ENCODE assay signal across 23 cellular contexts in genomic region chr15:69628256-69629093, GRCh38.
DNase-seq lines count a peak whose midpoint lies in the region; ATAC-seq and TF ChIP-seq lines count a peak whose summit lies in the region.
"Had no signal": no experiment of that assay in that cellular context is flagged by ENCODE, and none has a peak within 500 bp of the region (broad histone marks: within the 10 kb centered on the region; RNA-seq: fewer than 3 reads in every experiment).

No MANE protein-coding gene starts in this region.

- no peak overlapping the region for H3K9ac ChIP-seq in colonic mucosa (ENCODE audit: low read depth in 2 of 2, low read length in 2 of 2)

- ATAC-seq in sciatic nerve = no peak
- ATAC-seq: heart left ventricle; left cardiac atrium; naive thymus-derived CD8-positive, alpha-beta T cell had no signal

- intact Hi-C loops in colonic mucosa (cut with DNase I) = no loop called here
- intact Hi-C loops in sciatic nerve (cut with DNase I) = no loop called here

- TF ChIP-seq CTCF in colonic mucosa (IDR thresholded peaks at IDR 0.05) = no peak

- no peaks in the 10 kb centered on the region for H3K36me3 ChIP-seq in colonic mucosa
- H3K36me3 ChIP-seq: heart left ventricle, right atrium auricular region, thoracic aorta had no signal

- in situ Hi-C loops in KBM-7 (cut with MboI; ENCODE audit: low pct_unique_long_range_greater_than_20kb, low sequenced_read_pairs) = no loop called here

- DNase-seq in COLO668 (lab: John Stamatoyannopoulos, UW; ENCODE audit: unreplicated experiment) (peak; percentile 20), NCI-H1105 (lab: John Stamatoyannopoulos, UW) (peak; percentile 34), colonic mucosa (peak; percentile 40), occipital lobe (lab: John Stamatoyannopoulos, UW) (peak; percentile 49), COR-L47 (lab: John Stamatoyannopoulos, UW) (no peak), C1 segment of cervical spinal cord (lab: John Stamatoyannopoulos, UW) (no peak), KBM-7 (no peak), sciatic nerve (ENCODE audit: low spot score) (no peak)
- DNase-seq: activated CD4-positive, alpha-beta T cell treated with anti-CD3 and anti-CD28 coated beads for 1 hour; activated T-cell treated with anti-CD3 and anti-CD28 coated beads, Interleukin-2, amount 50 U/mL, for 4 hours; CD4-positive, alpha-beta T cell; cerebellar nuclear complex; DND-41; GOT3; heart left ventricle; left cardiac atrium; naive thymus-derived CD8-positive, alpha-beta T cell; NCI-H1930; NCI-H69; stimulated activated CD4-positive, alpha-beta T cell treated with anti-CD3 and anti-CD28 coated beads, Interleukin-4, amount 100 ng/mL, for 4 hours; stimulated activated naive CD4-positive, alpha-beta T cell treated with Interleukin-2 at 50 U/mL for 16 hours had no signal

- no peaks in the 10 kb centered on the region for H3K9me3 ChIP-seq in colonic mucosa
- H3K9me3 ChIP-seq: heart left ventricle, right atrium auricular region, thoracic aorta had no signal

- H3K27ac ChIP-seq in colonic mucosa = no peak overlapping the region
- H3K27ac ChIP-seq: heart left ventricle, right atrium auricular region, thoracic aorta had no signal

- H3K27me3 ChIP-seq in colonic mucosa = no peaks in the 10 kb centered on the region
- H3K27me3 ChIP-seq: right atrium auricular region had no signal

- H3K4me3 ChIP-seq in colonic mucosa = no peak overlapping the region
- H3K4me3 ChIP-seq: heart left ventricle, right atrium auricular region, thoracic aorta had no signal

- no peaks in the 10 kb centered on the region for H3K4me1 ChIP-seq in colonic mucosa
- H3K4me1 ChIP-seq: heart left ventricle, right atrium auricular region had no signal

Comparison
In these comparisons a context has a peak if more than half of its experiments do, and no peak if none do; other contexts are left out.
1. DNase-seq: peak in COLO668 (single experiment), NCI-H1105 (single experiment), colonic mucosa (single experiment) and occipital lobe (single experiment); none in COR-L47 (single experiment), C1 segment of cervical spinal cord (0 of 14), KBM-7 (single experiment) and sciatic nerve (single experiment).